ENCODE assay signal across 1 cellular context in genomic region chr13:100537951-100538462, GRCh38.
TF ChIP-seq lines count a peak whose summit lies in the region.

No MANE protein-coding gene starts in this region.

TF ChIP-seq in WTC11, 78 proteins besides CTCF, POLR2A, EP300 and RAD21 (continued from another document):
- TF ChIP-seq MLX (CRISPR knock-in tag; IDR thresholded peaks at IDR 0.05) (no peak), ZNF121 (CRISPR knock-in tag; IDR thresholded peaks at IDR 0.05) (no peak), AR (CRISPR knock-in tag; IDR thresholded peaks at IDR 0.05) (no peak), USF1 (CRISPR knock-in tag; IDR thresholded peaks at IDR 0.05) (no peak), TP53 (CRISPR knock-in tag; IDR thresholded peaks at IDR 0.05) (no peak), ZNF281 (CRISPR knock-in tag; IDR thresholded peaks at IDR 0.05) (no peak), ZSCAN18 (CRISPR knock-in tag; IDR thresholded peaks at IDR 0.05) (no peak), ATF3 (CRISPR knock-in tag; conservative IDR thresholded peaks at IDR 0.05) (no peak), FOXK1 (CRISPR knock-in tag; IDR thresholded peaks at IDR 0.05) (no peak), SOX15 (CRISPR knock-in tag; IDR thresholded peaks at IDR 0.05) (no peak)
